In the genomic region with DNA sequence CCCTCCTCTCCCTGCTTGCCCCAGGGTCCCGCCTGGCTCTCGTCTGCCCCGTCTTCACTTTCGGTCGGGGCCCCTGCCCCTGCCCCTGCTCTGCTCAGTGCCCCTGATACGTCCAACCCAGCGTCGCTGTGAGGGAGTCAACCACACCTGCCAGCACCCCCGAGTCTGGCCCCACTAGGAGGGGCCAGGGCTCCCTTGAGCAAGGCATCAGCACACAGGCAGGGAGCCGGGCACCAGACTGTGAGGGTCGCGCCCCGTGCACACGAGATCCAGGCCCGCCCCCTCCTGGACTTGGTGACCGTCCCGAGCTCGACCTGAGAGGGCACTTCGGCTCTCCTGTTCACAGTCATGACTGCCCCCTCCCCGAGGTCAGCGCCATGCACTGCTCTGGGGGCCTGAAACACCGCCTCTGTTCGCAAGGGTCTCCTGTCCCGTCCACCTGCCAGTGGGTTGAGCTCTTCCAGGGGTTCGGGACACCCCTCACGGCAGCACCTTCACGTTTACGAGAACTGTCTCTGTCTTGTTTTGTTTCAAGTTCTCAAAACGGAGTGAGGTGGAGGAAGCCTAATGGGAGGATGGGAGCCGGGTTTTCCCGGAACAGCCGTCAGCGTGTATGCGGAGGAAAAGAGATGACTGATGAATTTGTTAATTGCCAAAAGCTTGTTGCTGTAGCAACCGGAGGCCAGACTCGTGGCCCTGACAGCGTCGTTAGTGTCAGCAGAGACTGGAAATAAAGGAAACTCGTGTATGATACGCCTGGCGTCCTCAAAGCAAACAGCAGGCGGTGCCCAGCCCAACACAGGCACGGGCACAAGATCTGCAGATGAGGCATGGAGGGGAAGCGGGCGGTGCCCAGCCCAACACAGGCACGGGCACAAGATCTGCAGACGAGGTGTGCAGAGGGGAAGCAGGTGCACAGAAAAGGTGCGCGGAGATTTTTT, we compare ENCODE assay signal across 17 cellular contexts. TPM values are rescaled to one million over a fixed set of nuclear protein-coding genes. Genes with fewer than 3 reads are reported as not detected.
DNase-seq lines count a peak whose midpoint lies in the region; ATAC-seq, FAIRE-seq and TF ChIP-seq lines count a peak whose summit lies in the region.
"Had no signal": no experiment of that assay in that cellular context is flagged by ENCODE, and none has a peak within 500 bp of the region (broad histone marks: within the 10 kb centered on the region; RNA-seq: fewer than 3 reads in every experiment).

No MANE protein-coding gene starts in this region.

- TF ChIP-seq EP300 in sigmoid colon (IDR thresholded peaks at IDR 0.05): no peak

- H2BK120ac ChIP-seq in IMR-90 (ENCODE audit: low read depth, low read length): no peak overlapping the region

- H3K27ac ChIP-seq in IMR-90 (ENCODE audit: insufficient read depth, low read length) (no peak overlapping the region), kidney (ENCODE audit: low read depth in 2 of 2, low read length in 2 of 2) (no peak overlapping the region), sigmoid colon (no peak overlapping the region)
- H3K27ac ChIP-seq: PC-9 had no signal

- H2BK20ac ChIP-seq in IMR-90 (ENCODE audit: low read depth, low read length): no peak overlapping the region

- H3K14ac ChIP-seq in IMR-90 (replicated peaks; ENCODE audit: low read depth, low read length): no peak overlapping the region

- H3K27me3 Mint-ChIP-seq in T-helper 17 cell: no peaks in the 10 kb centered on the region

- no peaks in the 10 kb centered on the region for H3K9me3 ChIP-seq in IMR-90 (ENCODE audit: control insufficient read depth, insufficient read depth, low read length)
- no peaks in the 10 kb centered on the region for H3K9me3 ChIP-seq in T-helper 17 cell (ENCODE audit: control insufficient read depth, low read length, poor library complexity, severe bottlenecking)
- H3K9me3 ChIP-seq in kidney (ENCODE audit: control insufficient read depth in 1 of 2, low read length in 2 of 2): no peaks in the 10 kb centered on the region
- H3K9me3 ChIP-seq in sigmoid colon: no peaks in the 10 kb centered on the region

- BruUV-seq in IMR-90 (replicated peaks; lab: Mats Ljungman, UMichigan): no TSS peak

- in situ Hi-C loops in IMR-90 (cut with MboI; ENCODE audit: low sequenced_read_pairs): no loop called here

- peaks cover 6 to 18% of the 10 kb centered on the region in 2 experiments; a peak in 1 of 4 replicates for H3K79me1 ChIP-seq in IMR-90 (ENCODE audit: low read depth in 1 of 2, low read length in 2 of 2)

- H3K4me3 ChIP-seq in IMR-90 (ENCODE audit: insufficient read depth, low read depth, low read length) (no peak overlapping the region), kidney (ENCODE audit: low read length in 2 of 2) (no peak overlapping the region), sigmoid colon (no peak overlapping the region)
- H3K4me3 ChIP-seq: PC-9 had no signal

- H3K36me3 Mint-ChIP-seq in T-helper 17 cell (ENCODE audit: low read depth): peaks cover 11% of the 10 kb centered on the region

- no peak overlapping the region for H2AK5ac ChIP-seq in IMR-90 (ENCODE audit: low read depth, low read length)

- H3K9me1 ChIP-seq in IMR-90 (ENCODE audit: insufficient read depth, low read length): no peaks in the 10 kb centered on the region

- peaks cover 27% of the 10 kb centered on the region for H3K36me3 ChIP-seq in IMR-90 (ENCODE audit: control insufficient read depth, insufficient read depth, low read length)
- peaks cover 6 to 7% of the 10 kb centered on the region in 2 donors for H3K36me3 ChIP-seq in kidney (ENCODE audit: control insufficient read depth in 1 of 2, insufficient read depth in 2 of 2, low read length in 2 of 2)
- peaks cover 8 to 35% (median 20%) of the 10 kb centered on the region in 4 donors for H3K36me3 ChIP-seq in sigmoid colon

- no peak overlapping the region for H2BK5ac ChIP-seq in IMR-90 (ENCODE audit: low read depth, low read length, poor library complexity, severe bottlenecking)

- DNase-seq in IMR-90 (peak; percentile 14), T-helper 17 cell (no peak), kidney (peak; percentile 63), sigmoid colon (peak; percentile 32), activated gamma-delta T cell treated with Interleukin-2 at 50 U/mL for 16 hours (no peak), HUDEP-2 (lab: John Stamatoyannopoulos, UW; ENCODE audit: unreplicated experiment in 76 of 76) (no peak)
- DNase-seq: activated CD4-positive, alpha-beta T cell treated with anti-CD3 and anti-CD28 coated beads, Interleukin-2, amount 50 U/mL, for 48 hours; AML-193; mesenchymal stem cell; NCI-H1930; NCI-H82; PC-9; stimulated activated CD4-positive, alpha-beta T cell treated with anti-CD3 and anti-CD28 coated beads, Interleukin-4, amount 100 ng/mL, for 24 hours had no signal

- no peak for TF ChIP-seq POLR2A in IMR-90 (IDR thresholded peaks at IDR 0.05; ENCODE audit: low read depth, low read length)
- no peak for TF ChIP-seq POLR2A in sigmoid colon (IDR thresholded peaks at IDR 0.05)

- H3K56ac ChIP-seq in IMR-90 (ENCODE audit: extremely low read depth, insufficient read depth, low read length): no peak overlapping the region

- no peak overlapping the region for H2AK9ac ChIP-seq in IMR-90 (replicated peaks; ENCODE audit: low read depth, low read length, poor library complexity)

- H3K27ac Mint-ChIP-seq in T-helper 17 cell: peak overlapping the region; percentile 16

- H3K27me3 ChIP-seq in IMR-90 (ENCODE audit: control insufficient read depth, insufficient read depth, low read length) (no peaks in the 10 kb centered on the region), sigmoid colon (no peaks in the 10 kb centered on the region)

- peak overlapping the region; percentile 49 for H3K4me3 Mint-ChIP-seq in T-helper 17 cell

- TF ChIP-seq CTCF in IMR-90 (conservative IDR thresholded peaks at IDR 0.05; ENCODE audit: low read depth, low read length) (no peak), kidney (IDR thresholded peaks at IDR 0.05; ENCODE audit: borderline replicate concordance, extremely low read depth, insufficient read depth) (no peak), sigmoid colon (IDR thresholded peaks at IDR 0.05) (no peak)

- FAIRE-seq in kidney (lab: Jason Lieb, UNC): no peak

- H3K4me1 ChIP-seq in IMR-90 (ENCODE audit: control insufficient read depth, insufficient read depth, low read length) (no peaks in the 10 kb centered on the region), kidney (ENCODE audit: control insufficient read depth in 1 of 2, insufficient read depth in 1 of 2, low read depth in 1 of 2, low read length in 2 of 2) (peaks cover 5 to 6% of the 10 kb centered on the region in 2 donors), sigmoid colon (no peaks in the 10 kb centered on the region)

- ATAC-seq in IMR-90 (ENCODE audit: low read depth): no peak
- ATAC-seq in T-helper 17 cell: no peak
- ATAC-seq in HG03159 (IDR thresholded peaks at IDR 0.05; ENCODE audit: unreplicated experiment): no peak
- ATAC-seq: SK-N-SH treated with all-trans-retinoic acid at 6 μM for 48 hours had no signal

- no peak overlapping the region for H3K23ac ChIP-seq in IMR-90 (ENCODE audit: low read depth, low read length)

- CTCF ChIA-PET in IMR-90 (lab: Yijun Ruan, JAX): no interaction called here

- no peak overlapping the region for H3K4ac ChIP-seq in IMR-90 (ENCODE audit: low read depth, low read length)

- dilution Hi-C loops in IMR-90 (cut with HindIII; ENCODE audit: low sequenced_read_pairs, unreplicated experiment): no loop called here

- H2AFZ ChIP-seq in IMR-90 (replicated peaks; ENCODE audit: low read length, poor library complexity): no peak overlapping the region
- H2AFZ ChIP-seq: PC-9 had no signal

- H4K20me1 ChIP-seq in IMR-90 (ENCODE audit: insufficient read depth, low read length): no peaks in the 10 kb centered on the region

- H2BK15ac ChIP-seq in IMR-90 (ENCODE audit: low read depth, low read length): no peak overlapping the region

- H3K9ac ChIP-seq in IMR-90 (ENCODE audit: low read depth, low read length) (no peak overlapping the region), kidney (ENCODE audit: low read length in 2 of 2) (no peak overlapping the region)

- no peak overlapping the region for H4K8ac ChIP-seq in IMR-90 (ENCODE audit: low read depth in 2 of 2, low read length in 2 of 2)

- TF ChIP-seq RAD21 in IMR-90 (IDR thresholded peaks at IDR 0.05; ENCODE audit: low read length): no peak

- intact Hi-C loops in IMR-90 (cut with micrococcal nuclease) (no loop called here), kidney (cut with DNase I) (no loop called here), sigmoid colon (cut with DNase I) (no loop called here)

- H3K4me1 Mint-ChIP-seq in T-helper 17 cell: no peaks in the 10 kb centered on the region

- H3K18ac ChIP-seq in IMR-90 (ENCODE audit: low read depth, low read length): no peak overlapping the region

- no peak overlapping the region for H4K91ac ChIP-seq in IMR-90 (ENCODE audit: insufficient read depth, low read depth, low read length)

- H3K4me2 ChIP-seq in IMR-90 (ENCODE audit: low read depth, low read length): no peak overlapping the region
- H3K4me2 ChIP-seq: PC-9 had no signal

- H4K5ac ChIP-seq in IMR-90 (ENCODE audit: low read depth, low read length): no peak overlapping the region

- POLR2A ChIA-PET in IMR-90 (lab: Charles Lee; ENCODE audit: unreplicated experiment): no interaction called here

- 65% methylated on average over 36 of the region's 49 CpGs; no CpG with 5 or more reads in 1 of the 2 experiments for WGBS in IMR-90 (ENCODE audit: extremely low coverage in 2 of 2, insufficient read length in 1 of 2), 2 experiments
- 85 to 90% methylated on average over 49 of the region's 49 CpGs for WGBS in sigmoid colon, 2 donors

TF ChIP-seq in IMR-90, 13 proteins besides CTCF, POLR2A, EP300 and RAD21:
- TF ChIP-seq, protein P1, sequence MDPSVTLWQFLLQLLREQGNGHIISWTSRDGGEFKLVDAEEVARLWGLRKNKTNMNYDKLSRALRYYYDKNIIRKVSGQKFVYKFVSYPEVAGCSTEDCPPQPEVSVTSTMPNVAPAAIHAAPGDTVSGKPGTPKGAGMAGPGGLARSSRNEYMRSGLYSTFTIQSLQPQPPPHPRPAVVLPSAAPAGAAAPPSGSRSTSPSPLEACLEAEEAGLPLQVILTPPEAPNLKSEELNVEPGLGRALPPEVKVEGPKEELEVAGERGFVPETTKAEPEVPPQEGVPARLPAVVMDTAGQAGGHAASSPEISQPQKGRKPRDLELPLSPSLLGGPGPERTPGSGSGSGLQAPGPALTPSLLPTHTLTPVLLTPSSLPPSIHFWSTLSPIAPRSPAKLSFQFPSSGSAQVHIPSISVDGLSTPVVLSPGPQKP (IDR thresholded peaks at IDR 0.05; ENCODE audit: borderline replicate concordance, low read depth, low read length): no peak
- TF ChIP-seq BHLHE40 (IDR thresholded peaks at IDR 0.05; ENCODE audit: low read depth, low read length): no peak
- TF ChIP-seq MAFK (IDR thresholded peaks at IDR 0.05; ENCODE audit: low read depth, low read length): no peak

RNA-seq across cellular contexts. Expression of gene KCNG2, which starts 48.2 kb away (rescaled TPM):
- not detected in 2 replicates for total RNA-seq in IMR-90 (2012; rRNA removed)
- polyA plus RNA-seq in IMR-90 (2012; rRNA removed): 0.09 TPM in 1 of 2 replicates, not detected in the other
- polyA plus RNA-seq in IMR-90 (2012; cell fraction: cytosol; rRNA removed): 0.16 TPM in 1 of 2 replicates, not detected in the other
- 0.07 TPM in 1 of 2 replicates, not detected in the other for polyA plus RNA-seq in IMR-90 (2012; cell fraction: nucleus; rRNA removed; ENCODE audit: low replicate concordance)
- not detected for total RNA-seq in T-helper 17 cell
- total RNA-seq in kidney: 0.76 TPM
- polyA plus RNA-seq in kidney (ENCODE audit: insufficient read depth, low read depth, low replicate concordance): not detected
- total RNA-seq in sigmoid colon: under 1 TPM in 1 of 4 donors, not detected in 3; 0.41 TPM
- under 1 TPM in 1 of 3 donors, not detected in 2; 0.15 TPM for polyA plus RNA-seq in sigmoid colon
- total RNA-seq: chondrocyte, MCF 10A, PC-9 had no signal

Comparison
In these comparisons a context has a peak if more than half of its experiments do, and no peak if none do; other contexts are left out.
1. DNase-seq: peak in IMR-90 (single experiment), kidney (single experiment) and sigmoid colon (single experiment); none in T-helper 17 cell (0 of 3), activated gamma-delta T cell treated with Interleukin-2 at 50 U/mL for 16 hours (single experiment) and HUDEP-2 (0 of 76).